18 cellular contexts compared by ENCODE assay signal in the genomic region with DNA sequence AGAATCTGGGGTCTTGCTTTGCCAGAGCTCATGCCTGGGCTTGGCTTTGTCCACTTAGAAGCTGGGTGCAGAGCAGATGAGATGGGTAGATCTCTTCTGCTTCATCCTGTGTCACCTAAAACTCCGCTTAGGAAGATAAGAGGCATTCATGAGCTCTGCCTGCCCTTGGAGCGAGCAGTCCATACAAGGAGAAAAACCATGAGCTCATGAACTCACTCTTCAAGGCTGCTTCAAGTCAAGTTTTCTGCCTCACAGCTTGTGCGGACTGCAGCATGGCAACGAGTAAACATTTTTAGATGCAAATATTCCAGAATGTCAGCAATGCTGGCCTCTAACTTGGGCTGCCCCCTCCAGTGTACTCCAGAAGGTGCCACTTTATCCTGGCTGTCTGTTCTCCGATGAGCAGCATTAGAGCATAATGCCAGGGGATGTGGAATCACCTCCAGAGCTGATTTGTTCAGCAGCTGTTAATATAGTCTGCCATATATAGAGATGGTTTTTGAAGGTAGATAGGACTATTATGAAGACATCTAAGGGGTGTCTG. TPM values are rescaled to one million over a fixed set of nuclear protein-coding genes. Genes with fewer than 3 reads are reported as not detected.
"Had no signal": no experiment of that assay in that cellular context is flagged by ENCODE, and none has a peak within 500 bp of the region (broad histone marks: within the 10 kb centered on the region; RNA-seq: fewer than 3 reads in every experiment).

No MANE protein-coding gene starts in this region.

- H3K4me1 ChIP-seq: parathyroid adenoma had no signal

- ATAC-seq: activated CD4-positive, alpha-beta T cell treated with anti-CD3 and anti-CD28 coated beads for 36 hours; activated CD8-positive, alpha-beta memory T cell treated with anti-CD3 and anti-CD28 coated beads, Interleukin-2, amount 10 ng/mL, durations not matched to agents 7 days and 5 days; activated naive CD8-positive, alpha-beta T cell treated with anti-CD3 and anti-CD28 coated beads, Interleukin-2, amount 50 U/mL, for 24 hours; naive thymus-derived CD8-positive, alpha-beta T cell had no signal

- H3K36me3 ChIP-seq: vagina had no signal

- DNase-seq: activated CD4-positive, alpha-beta memory T cell treated with anti-CD3 and anti-CD28 coated beads for 36 hours; activated CD4-positive, alpha-beta T cell treated with anti-CD3 and anti-CD28 coated beads for 36 hours; activated CD8-positive, alpha-beta memory T cell treated with anti-CD3 and anti-CD28 coated beads, Interleukin-2, amount 10 ng/mL, durations not matched to agents 7 days and 5 days; activated naive CD4-positive, alpha-beta T cell treated with anti-CD3 and anti-CD28 coated beads for 36 hours; activated naive CD8-positive, alpha-beta T cell treated with anti-CD3 and anti-CD28 coated beads, Interleukin-2, amount 50 U/mL, for 24 hours; activated T-cell treated with anti-CD3 and anti-CD28 coated beads, Interleukin-2, amount 50 U/mL, for 1 hour; aorta; cerebellar nuclear complex; effector CD8-positive, alpha-beta T cell; foreskin fibroblast; immature natural killer cell; naive thymus-derived CD8-positive, alpha-beta T cell; small intestine had no signal

- H3K9me3 ChIP-seq: vagina had no signal

- H3K4me3 ChIP-seq: vagina had no signal

- H3K27me3 ChIP-seq: vagina had no signal

- H3K27ac ChIP-seq: parathyroid adenoma, vagina had no signal

RNA-seq across cellular contexts. Expression of a gene that starts 24.5 kb away (rescaled TPM):
- total RNA-seq: activated CD4-positive, alpha-beta memory T cell treated with anti-CD3 and anti-CD28 coated beads for 36 hours; activated CD4-positive, alpha-beta T cell treated with anti-CD3 and anti-CD28 coated beads for 36 hours; activated CD8-positive, alpha-beta memory T cell treated with anti-CD3 and anti-CD28 coated beads, Interleukin-2, amount 10 ng/mL, durations not matched to agents 7 days and 5 days; activated naive CD4-positive, alpha-beta T cell treated with anti-CD3 and anti-CD28 coated beads for 36 hours; activated T-helper 2 cell treated with anti-CD3 and anti-CD28 coated beads, Interferon-gamma antibody, Interleukin-2, Interleukin-4, amounts not matched to agents 10 μg/mL and 5 μg/mL and 100 μg/mL, durations not matched to agents 14 hours and 24 hours and 36 hours; endothelial cell of umbilical vein; mononuclear cell; naive thymus-derived CD8-positive, alpha-beta T cell had no signal
- polyA plus RNA-seq: endothelial cell of umbilical vein; immature natural killer cell; naive thymus-derived CD8-positive, alpha-beta T cell had no signal
